In the genomic region with DNA sequence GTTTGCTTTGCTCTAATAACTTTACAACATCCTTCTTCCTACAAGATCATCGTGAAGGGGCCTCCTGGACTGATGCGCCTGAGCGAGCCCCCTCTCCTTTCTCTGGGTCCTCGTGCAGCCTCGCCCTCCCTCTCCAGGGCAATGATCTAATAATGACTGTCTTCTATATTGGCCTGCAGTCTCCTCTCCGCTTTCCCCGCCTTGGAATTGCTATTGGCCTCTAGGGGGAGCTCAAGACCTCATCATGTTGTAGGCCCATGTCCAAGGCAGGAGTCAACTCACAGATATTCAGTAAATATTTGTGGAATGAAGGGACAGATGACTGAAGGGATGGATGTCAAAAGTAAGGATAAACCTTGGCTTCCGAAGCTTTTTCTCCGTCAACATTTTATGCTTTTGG, we compare ENCODE assay signal across 8 cellular contexts.
DNase-seq lines count a peak whose midpoint lies in the region; ATAC-seq and TF ChIP-seq lines count a peak whose summit lies in the region.

No MANE protein-coding gene starts in this region.

- no peaks in the 10 kb centered on the region for H3K4me1 ChIP-seq in GM23248 (ENCODE audit: insufficient read depth)
- H3K4me1 ChIP-seq in adipocyte (ENCODE audit: control insufficient read depth, insufficient read depth, low read length): no peaks in the 10 kb centered on the region
- no peaks in the 10 kb centered on the region for H3K4me1 ChIP-seq in hepatocyte (ENCODE audit: insufficient read depth)
- H3K4me1 ChIP-seq in spleen: no peaks in the 10 kb centered on the region

- H3K36me3 ChIP-seq in GM23248 (ENCODE audit: low read depth) (no peaks in the 10 kb centered on the region), adipocyte (ENCODE audit: control insufficient read depth, insufficient read depth, low read length, severe bottlenecking) (no peaks in the 10 kb centered on the region), hepatocyte (replicated peaks; ENCODE audit: insufficient read depth, low read depth) (no peaks in the 10 kb centered on the region), spleen (no peaks in the 10 kb centered on the region)

- in situ Hi-C loops in GM23248 (cut with MboI): no loop called here

- H3K79me2 ChIP-seq in GM23248 (ENCODE audit: insufficient read depth) (no peaks in the 10 kb centered on the region), hepatocyte (no peaks in the 10 kb centered on the region)

- no peak overlapping the region for H2AFZ ChIP-seq in GM23248
- no peak overlapping the region for H2AFZ ChIP-seq in hepatocyte

- H3K9ac ChIP-seq in GM23248: no peak overlapping the region
- H3K9ac ChIP-seq in adipocyte (ENCODE audit: low read length): no peak overlapping the region

- H4K20me1 ChIP-seq in GM23248 (ENCODE audit: insufficient read depth) (no peaks in the 10 kb centered on the region), hepatocyte (ENCODE audit: insufficient read depth, poor library complexity, severe bottlenecking) (no peaks in the 10 kb centered on the region)

- WGBS in GM23248 (ENCODE audit: low coverage in 1 of 2, low lambda C conversion rate in 2 of 2, missing lambda C conversion rate in 2 of 2), 2 experiments: 12 to 13% methylated on average over 9 of the region's 9 CpGs
- 12% methylated on average over 9 of the region's 9 CpGs for WGBS in hepatocyte (ENCODE audit: low lambda C conversion rate, missing lambda C conversion rate)
- 23 to 37% (median 32%) methylated on average over 8 to 9 of the region's 9 CpGs for WGBS in spleen, 5 donors

- no peak overlapping the region for H3K27ac ChIP-seq in GM23248
- no peak overlapping the region for H3K27ac ChIP-seq in hepatocyte
- no peak overlapping the region for H3K27ac ChIP-seq in spleen

- H3K9me2 ChIP-seq in GM23248 (ENCODE audit: insufficient read depth): no peaks in the 10 kb centered on the region
- H3K9me2 ChIP-seq in hepatocyte (replicated peaks; ENCODE audit: insufficient read depth): no peaks in the 10 kb centered on the region

- no peak for TF ChIP-seq POLR2A in spleen (IDR thresholded peaks at IDR 0.05)

- TF ChIP-seq CTCF in AG09309 (IDR thresholded peaks at IDR 0.05; ENCODE audit: control insufficient read depth, insufficient read depth, low read depth, low read length, missing control alignments) (peak; percentile 44), hepatocyte (IDR thresholded peaks at IDR 0.05; ENCODE audit: poor library complexity) (peak; percentile 80), spleen (IDR thresholded peaks at IDR 0.05 in 8 of 11, conservative IDR thresholded peaks at IDR 0.05 in 3 of 11) (peak in 10 of 11 experiments; percentile 20 to 73 (median 58))

- H3K9me3 ChIP-seq in GM23248 (ENCODE audit: low read depth): no peaks in the 10 kb centered on the region
- H3K9me3 ChIP-seq in adipocyte (ENCODE audit: control insufficient read depth, low read length): no peaks in the 10 kb centered on the region
- no peaks in the 10 kb centered on the region for H3K9me3 ChIP-seq in hepatocyte (ENCODE audit: low read depth)
- H3K9me3 ChIP-seq in spleen: no peaks in the 10 kb centered on the region

- no peak overlapping the region for H3K4me2 ChIP-seq in GM23248 (ENCODE audit: unreplicated experiment)
- no peak overlapping the region for H3K4me2 ChIP-seq in hepatocyte

- intact Hi-C loops in spleen (cut with DNase I; ENCODE audit: low total_unique reads): no loop called here

- H3F3A ChIP-seq in GM23248 (ENCODE audit: insufficient read depth): no peaks in the 10 kb centered on the region

- no peak for ATAC-seq in HG02938 (IDR thresholded peaks at IDR 0.05; ENCODE audit: unreplicated experiment)

- DNase-seq in AG09309 (ENCODE audit: low read depth) (peak; percentile 11), GM23248 (peak; percentile 53), NCI-H2196 treated with DMSO at 0.1 percent for 48 hours (lab: John Stamatoyannopoulos, UW; ENCODE audit: unreplicated experiment) (peak; percentile 45), adipocyte (ENCODE audit: low read depth) (peak; percentile 75), hepatocyte (ENCODE audit: low spot score) (peak; percentile 86), spleen (no peak)
- DNase-seq in activated naive CD4-positive, alpha-beta T cell treated with anti-CD3 and anti-CD28 coated beads, Interleukin-2, amount 50 U/mL, for 16 hours: no peak

- no peaks in the 10 kb centered on the region for H3K27me3 ChIP-seq in GM23248 (replicated peaks; ENCODE audit: insufficient read depth)
- H3K27me3 ChIP-seq in adipocyte (replicated peaks; ENCODE audit: control insufficient read depth, insufficient read depth, low read length): peaks cover 3% of the 10 kb centered on the region
- H3K27me3 ChIP-seq in hepatocyte: no peaks in the 10 kb centered on the region
- peaks cover 0 to 5% (median 0%) of the 10 kb centered on the region in 7 donors for H3K27me3 ChIP-seq in spleen (replicated peaks in 1 of 7)

- no peak overlapping the region for H3K4me3 ChIP-seq in AG09309 (ENCODE audit: control insufficient read depth, low read depth, low read length)
- no peak overlapping the region for H3K4me3 ChIP-seq in GM23248
- H3K4me3 ChIP-seq in adipocyte (ENCODE audit: low read length): no peak overlapping the region
- H3K4me3 ChIP-seq in hepatocyte: no peak overlapping the region
- no peak overlapping the region for H3K4me3 ChIP-seq in spleen

Comparison
In these comparisons a context has a peak if more than half of its experiments do, and no peak if none do; other contexts are left out.
1. DNase-seq: peak in AG09309 (single experiment), GM23248 (single experiment), NCI-H2196 treated with DMSO at 0.1 percent for 48 hours (single experiment), adipocyte (single experiment) and hepatocyte (single experiment); none in spleen (single experiment) and activated naive CD4-positive, alpha-beta T cell treated with anti-CD3 and anti-CD28 coated beads, Interleukin-2, amount 50 U/mL, for 16 hours (single experiment).
2. Peak in every context shown above with its lines, with median percentiles within 50 percentile points of each other: CTCF ChIP-seq.